3 cellular contexts compared by ENCODE assay signal in the genomic region with DNA sequence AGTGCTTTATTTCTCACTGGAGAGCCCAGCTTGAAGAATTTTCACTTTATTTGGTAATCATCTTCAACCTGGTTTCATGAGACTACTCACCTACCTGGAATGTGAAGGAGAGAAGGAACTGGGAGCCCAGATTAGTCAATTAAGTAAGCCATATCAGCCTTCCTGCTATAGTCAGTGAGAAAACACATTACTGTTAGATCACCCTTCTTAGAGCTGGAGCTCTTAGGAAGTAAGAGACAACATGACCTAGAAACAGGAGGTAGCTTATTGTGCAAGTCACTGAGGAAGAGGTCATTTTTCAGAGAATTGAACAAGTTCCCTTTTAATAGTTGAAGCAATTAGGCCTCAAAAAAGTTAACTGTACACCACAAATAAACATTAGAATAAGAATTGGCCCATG.
TF ChIP-seq lines count a peak whose summit lies in the region.

No MANE protein-coding gene starts in this region.

TF ChIP-seq in liver, 16 proteins besides CTCF, POLR2A, EP300 and RAD21:
- TF ChIP-seq YY1 (IDR thresholded peaks at IDR 0.05): no peak
- no peak for TF ChIP-seq EGR1 (IDR thresholded peaks at IDR 0.05; ENCODE audit: low read depth in 2 of 2)
- no peak for TF ChIP-seq HNF4A (conservative IDR thresholded peaks at IDR 0.05)
- no peak for TF ChIP-seq GABPA (IDR thresholded peaks at IDR 0.05 in 1 of 2, conservative IDR thresholded peaks at IDR 0.05 in 1 of 2)
- TF ChIP-seq RXRA (IDR thresholded peaks at IDR 0.05): no peak
- TF ChIP-seq FOXA1 (IDR thresholded peaks at IDR 0.05): no peak
- TF ChIP-seq, protein P1, sequence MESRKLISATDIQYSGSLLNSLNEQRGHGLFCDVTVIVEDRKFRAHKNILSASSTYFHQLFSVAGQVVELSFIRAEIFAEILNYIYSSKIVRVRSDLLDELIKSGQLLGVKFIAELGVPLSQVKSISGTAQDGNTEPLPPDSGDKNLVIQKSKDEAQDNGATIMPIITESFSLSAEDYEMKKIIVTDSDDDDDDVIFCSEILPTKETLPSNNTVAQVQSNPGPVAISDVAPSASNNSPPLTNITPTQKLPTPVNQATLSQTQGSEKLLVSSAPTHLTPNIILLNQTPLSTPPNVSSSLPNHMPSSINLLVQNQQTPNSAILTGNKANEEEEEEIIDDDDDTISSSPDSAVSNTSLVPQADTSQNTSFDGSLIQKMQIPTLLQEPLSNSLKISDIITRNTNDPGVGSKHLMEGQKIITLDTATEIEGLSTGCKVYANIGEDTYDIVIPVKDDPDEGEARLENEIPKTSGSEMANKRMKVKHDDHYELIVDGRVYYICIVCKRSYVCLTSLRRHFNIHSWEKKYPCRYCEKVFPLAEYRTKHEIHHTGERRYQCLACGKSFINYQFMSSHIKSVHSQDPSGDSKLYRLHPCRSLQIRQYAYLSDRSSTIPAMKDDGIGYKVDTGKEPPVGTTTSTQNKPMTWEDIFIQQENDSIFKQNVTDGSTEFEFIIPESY (IDR thresholded peaks at IDR 0.05): no peak
- TF ChIP-seq TAF1 (conservative IDR thresholded peaks at IDR 0.05): no peak
- TF ChIP-seq FOXA2 (IDR thresholded peaks at IDR 0.05): no peak
- TF ChIP-seq, protein P2, sequence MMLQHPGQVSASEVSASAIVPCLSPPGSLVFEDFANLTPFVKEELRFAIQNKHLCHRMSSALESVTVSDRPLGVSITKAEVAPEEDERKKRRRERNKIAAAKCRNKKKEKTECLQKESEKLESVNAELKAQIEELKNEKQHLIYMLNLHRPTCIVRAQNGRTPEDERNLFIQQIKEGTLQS (IDR thresholded peaks at IDR 0.05): no peak
- TF ChIP-seq REST (IDR thresholded peaks at IDR 0.05): no peak
- TF ChIP-seq JUND (IDR thresholded peaks at IDR 0.05): no peak
- no peak for TF ChIP-seq NR2F2 (IDR thresholded peaks at IDR 0.05)
- TF ChIP-seq HNF4G (IDR thresholded peaks at IDR 0.05): no peak

TF ChIP-seq in HepG2, 621 proteins besides CTCF, POLR2A, EP300 and RAD21:
- TF ChIP-seq, protein P3, sequence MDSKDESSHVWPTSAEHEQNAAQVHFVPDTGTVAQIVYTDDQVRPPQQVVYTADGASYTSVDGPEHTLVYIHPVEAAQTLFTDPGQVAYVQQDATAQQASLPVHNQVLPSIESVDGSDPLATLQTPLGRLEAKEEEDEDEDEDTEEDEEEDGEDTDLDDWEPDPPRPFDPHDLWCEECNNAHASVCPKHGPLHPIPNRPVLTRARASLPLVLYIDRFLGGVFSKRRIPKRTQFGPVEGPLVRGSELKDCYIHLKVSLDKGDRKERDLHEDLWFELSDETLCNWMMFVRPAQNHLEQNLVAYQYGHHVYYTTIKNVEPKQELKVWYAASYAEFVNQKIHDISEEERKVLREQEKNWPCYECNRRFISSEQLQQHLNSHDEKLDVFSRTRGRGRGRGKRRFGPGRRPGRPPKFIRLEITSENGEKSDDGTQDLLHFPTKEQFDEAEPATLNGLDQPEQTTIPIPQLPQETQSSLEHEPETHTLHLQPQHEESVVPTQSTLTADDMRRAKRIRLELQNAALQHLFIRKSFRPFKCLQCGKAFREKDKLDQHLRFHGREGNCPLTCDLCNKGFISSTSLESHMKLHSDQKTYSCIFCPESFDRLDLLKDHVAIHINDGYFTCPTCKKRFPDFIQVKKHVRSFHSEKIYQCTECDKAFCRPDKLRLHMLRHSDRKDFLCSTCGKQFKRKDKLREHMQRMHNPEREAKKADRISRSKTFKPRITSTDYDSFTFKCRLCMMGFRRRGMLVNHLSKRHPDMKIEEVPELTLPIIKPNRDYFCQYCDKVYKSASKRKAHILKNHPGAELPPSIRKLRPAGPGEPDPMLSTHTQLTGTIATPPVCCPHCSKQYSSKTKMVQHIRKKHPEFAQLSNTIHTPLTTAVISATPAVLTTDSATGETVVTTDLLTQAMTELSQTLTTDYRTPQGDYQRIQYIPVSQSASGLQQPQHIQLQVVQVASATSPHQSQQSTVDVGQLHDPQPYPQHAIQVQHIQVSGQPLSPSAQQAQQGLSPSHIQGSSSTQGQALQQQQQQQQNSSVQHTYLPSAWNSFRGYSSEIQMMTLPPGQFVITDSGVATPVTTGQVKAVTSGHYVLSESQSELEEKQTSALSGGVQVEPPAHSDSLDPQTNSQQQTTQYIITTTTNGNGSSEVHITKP (CRISPR knock-in tag; IDR thresholded peaks at IDR 0.05; ENCODE audit: low read depth): no peak
- TF ChIP-seq GATA4 (IDR thresholded peaks at IDR 0.05; ENCODE audit: borderline replicate concordance, low read depth) (no peak), ZNF83 (CRISPR knock-in tag; IDR thresholded peaks at IDR 0.05; ENCODE audit: borderline replicate concordance) (no peak), BRD4 (CRISPR knock-in tag; IDR thresholded peaks at IDR 0.05) (no peak), TCF7L2 (IDR thresholded peaks at IDR 0.05; ENCODE audit: low read depth, low read length) (no peak), SSRP1 (CRISPR knock-in tag; IDR thresholded peaks at IDR 0.05) (no peak)
- TF ChIP-seq, protein P4, sequence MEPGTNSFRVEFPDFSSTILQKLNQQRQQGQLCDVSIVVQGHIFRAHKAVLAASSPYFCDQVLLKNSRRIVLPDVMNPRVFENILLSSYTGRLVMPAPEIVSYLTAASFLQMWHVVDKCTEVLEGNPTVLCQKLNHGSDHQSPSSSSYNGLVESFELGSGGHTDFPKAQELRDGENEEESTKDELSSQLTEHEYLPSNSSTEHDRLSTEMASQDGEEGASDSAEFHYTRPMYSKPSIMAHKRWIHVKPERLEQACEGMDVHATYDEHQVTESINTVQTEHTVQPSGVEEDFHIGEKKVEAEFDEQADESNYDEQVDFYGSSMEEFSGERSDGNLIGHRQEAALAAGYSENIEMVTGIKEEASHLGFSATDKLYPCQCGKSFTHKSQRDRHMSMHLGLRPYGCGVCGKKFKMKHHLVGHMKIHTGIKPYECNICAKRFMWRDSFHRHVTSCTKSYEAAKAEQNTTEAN (CRISPR knock-in tag; conservative IDR thresholded peaks at IDR 0.05): no peak
- TF ChIP-seq, protein P5, sequence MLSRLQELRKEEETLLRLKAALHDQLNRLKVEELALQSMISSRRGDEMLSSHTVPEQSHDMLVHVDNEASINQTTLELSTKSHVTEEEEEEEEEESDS (CRISPR knock-in tag; IDR thresholded peaks at IDR 0.05; ENCODE audit: borderline replicate concordance): no peak
- TF ChIP-seq, protein P6, sequence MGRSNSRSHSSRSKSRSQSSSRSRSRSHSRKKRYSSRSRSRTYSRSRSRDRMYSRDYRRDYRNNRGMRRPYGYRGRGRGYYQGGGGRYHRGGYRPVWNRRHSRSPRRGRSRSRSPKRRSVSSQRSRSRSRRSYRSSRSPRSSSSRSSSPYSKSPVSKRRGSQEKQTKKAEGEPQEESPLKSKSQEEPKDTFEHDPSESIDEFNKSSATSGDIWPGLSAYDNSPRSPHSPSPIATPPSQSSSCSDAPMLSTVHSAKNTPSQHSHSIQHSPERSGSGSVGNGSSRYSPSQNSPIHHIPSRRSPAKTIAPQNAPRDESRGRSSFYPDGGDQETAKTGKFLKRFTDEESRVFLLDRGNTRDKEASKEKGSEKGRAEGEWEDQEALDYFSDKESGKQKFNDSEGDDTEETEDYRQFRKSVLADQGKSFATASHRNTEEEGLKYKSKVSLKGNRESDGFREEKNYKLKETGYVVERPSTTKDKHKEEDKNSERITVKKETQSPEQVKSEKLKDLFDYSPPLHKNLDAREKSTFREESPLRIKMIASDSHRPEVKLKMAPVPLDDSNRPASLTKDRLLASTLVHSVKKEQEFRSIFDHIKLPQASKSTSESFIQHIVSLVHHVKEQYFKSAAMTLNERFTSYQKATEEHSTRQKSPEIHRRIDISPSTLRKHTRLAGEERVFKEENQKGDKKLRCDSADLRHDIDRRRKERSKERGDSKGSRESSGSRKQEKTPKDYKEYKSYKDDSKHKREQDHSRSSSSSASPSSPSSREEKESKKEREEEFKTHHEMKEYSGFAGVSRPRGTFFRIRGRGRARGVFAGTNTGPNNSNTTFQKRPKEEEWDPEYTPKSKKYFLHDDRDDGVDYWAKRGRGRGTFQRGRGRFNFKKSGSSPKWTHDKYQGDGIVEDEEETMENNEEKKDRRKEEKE (IDR thresholded peaks at IDR 0.05): no peak

TF ChIP-seq in SK-N-SH treated with all-trans-retinoic acid at 6 μM for 48 hours, 23 proteins besides CTCF, POLR2A, EP300 and RAD21:
- TF ChIP-seq ISL1 (CRISPR knock-in tag; IDR thresholded peaks at IDR 0.05): peak; percentile 19; the same call in 1 of the 2 replicates
- TF ChIP-seq POU6F1 (CRISPR knock-in tag; IDR thresholded peaks at IDR 0.05; ENCODE audit: borderline replicate concordance, low read depth): no peak
